In the genomic region with DNA sequence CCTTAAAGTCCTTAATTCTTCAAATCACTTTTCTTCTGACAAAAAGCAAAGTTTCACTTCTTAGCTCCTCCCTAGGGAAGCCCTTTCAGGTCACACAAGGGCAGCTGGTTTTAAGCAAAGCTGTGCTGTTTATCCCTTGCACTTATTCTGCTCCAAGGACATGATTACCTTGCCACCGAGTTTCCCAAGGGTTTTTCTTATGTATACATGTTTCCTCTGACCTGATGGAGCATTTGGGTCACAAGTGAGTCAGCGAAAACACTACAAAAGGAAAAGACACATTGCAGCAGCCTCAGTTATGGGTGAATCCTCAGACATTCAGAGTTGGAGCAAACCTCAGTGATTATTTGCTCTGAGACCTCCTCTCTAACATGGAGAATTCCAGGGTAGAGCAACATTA, we compare ENCODE assay signal across 12 cellular contexts. TPM values are rescaled to one million over a fixed set of nuclear protein-coding genes. Genes with fewer than 3 reads are reported as not detected.
DNase-seq lines count a peak whose midpoint lies in the region; ATAC-seq, FAIRE-seq and TF ChIP-seq lines count a peak whose summit lies in the region.
"Had no signal": no experiment of that assay in that cellular context is flagged by ENCODE, and none has a peak within 500 bp of the region (broad histone marks: within the 10 kb centered on the region; RNA-seq: fewer than 3 reads in every experiment).

No MANE protein-coding gene starts in this region.

- DNase-seq in AG09319 (ENCODE audit: extremely low read depth, low read depth), result peak; percentile 3
- DNase-seq in HFFc6, result peak; percentile 34
- DNase-seq in GM12878 (ENCODE audit: low read depth, low spot score), result no peak
- no peak for DNase-seq in keratinocyte (ENCODE audit: low read depth, low spot score)
- no peak for DNase-seq in aorta
- no peak for DNase-seq in stimulated activated CD4-positive, alpha-beta T cell treated with anti-CD3 and anti-CD28 coated beads, Interleukin-2, amount 100 ng/mL, for 48 hours
- DNase-seq: DMS79 treated with DMSO at 0.1 percent for 48 hours, erythroblast, transverse colon had no signal

- no peaks in the 10 kb centered on the region for H3K9me1 ChIP-seq in keratinocyte (ENCODE audit: control insufficient read depth, extremely low read depth, insufficient read depth, low read length)

- H2AFZ ChIP-seq in GM12878 (ENCODE audit: control insufficient read depth, low read depth, low read length) (peak overlapping the region; percentile 65), keratinocyte (ENCODE audit: control insufficient read depth, low read length) (peak overlapping the region; percentile 10)

- no peak for ATAC-seq in GM12878
- no peak for ATAC-seq in aorta (ENCODE audit: low FRiP score)
- no peak for ATAC-seq in GM18870 (IDR thresholded peaks at IDR 0.05; ENCODE audit: unreplicated experiment)
- ATAC-seq in HG03378 (IDR thresholded peaks at IDR 0.05; ENCODE audit: unreplicated experiment), result no peak

- H3K36me3 ChIP-seq in GM12878 (ENCODE audit: control insufficient read depth in 2 of 2, insufficient read depth in 2 of 2, low read length in 1 of 2) (no peaks in the 10 kb centered on the region), keratinocyte (ENCODE audit: control insufficient read depth in 2 of 2, extremely low read depth in 1 of 2, insufficient read depth in 2 of 2, low read length in 2 of 2) (no peaks in the 10 kb centered on the region), aorta (ENCODE audit: control insufficient read depth in 1 of 2, insufficient read depth in 2 of 2, low read length in 1 of 2) (no peaks in the 10 kb centered on the region)
- H3K36me3 ChIP-seq: transverse colon had no signal

- TF ChIP-seq RAD21 in GM12878 (IDR thresholded peaks at IDR 0.05; ENCODE audit: insufficient read depth, low read depth, low read length), result no peak

- no peak overlapping the region for H3K4me3 Mint-ChIP-seq in HFFc6
- H3K4me3 Mint-ChIP-seq: activated naive CD8-positive, alpha-beta T cell had no signal

- dilution Hi-C loops in keratinocyte (cut with MboI; ENCODE audit: extremely low pct_ligation_motif_present, low sequenced_read_pairs), result no loop called here

- peaks cover 34% of the 10 kb centered on the region for H3K4me1 Mint-ChIP-seq in HFFc6 (ENCODE audit: low read depth)

- TF ChIP-seq CTCF in AG09319 (IDR thresholded peaks at IDR 0.05; ENCODE audit: low read depth, low read length) (no peak), HFFc6 (IDR thresholded peaks at IDR 0.05) (no peak), GM12878 (IDR thresholded peaks at IDR 0.05 in 2 of 3, conservative IDR thresholded peaks at IDR 0.05 in 1 of 3; ENCODE audit: control insufficient read depth in 2 of 3, extremely low read depth in 1 of 3, insufficient read depth in 1 of 3, low read depth in 3 of 3, low read length in 3 of 3) (no peak), keratinocyte (optimal IDR thresholded peaks at IDR 0.05 in 1 of 3, IDR thresholded peaks at IDR 0.05 in 1 of 3, conservative IDR thresholded peaks at IDR 0.05 in 1 of 3; ENCODE audit: extremely low read depth in 1 of 3, insufficient read depth in 2 of 3, low read length in 3 of 3) (no peak)

- no peak overlapping the region for H3K4me3 ChIP-seq in GM12878
- no peak overlapping the region for H3K4me3 ChIP-seq in keratinocyte (ENCODE audit: control insufficient read depth in 2 of 3, extremely low read depth in 1 of 3, insufficient read depth in 2 of 3, low read depth in 1 of 3, low read length in 3 of 3)
- H3K4me3 ChIP-seq in aorta (ENCODE audit: low read length in 2 of 2), result no peak overlapping the region
- H3K4me3 ChIP-seq: transverse colon had no signal

- no peaks in the 10 kb centered on the region for H3K79me2 ChIP-seq in GM12878 (ENCODE audit: control insufficient read depth, insufficient read depth, low read length)
- no peaks in the 10 kb centered on the region for H3K79me2 ChIP-seq in keratinocyte (ENCODE audit: control insufficient read depth, insufficient read depth, low read length)

- H4K20me1 ChIP-seq in GM12878 (ENCODE audit: control insufficient read depth, insufficient read depth) (no peaks in the 10 kb centered on the region), keratinocyte (ENCODE audit: control insufficient read depth, extremely low read depth, insufficient read depth, low read length) (no peaks in the 10 kb centered on the region)

- no peak for TF ChIP-seq POLR2A in GM12878 (IDR thresholded peaks at IDR 0.05; ENCODE audit: low read depth, low read length)

- H3K9me3 Mint-ChIP-seq in HFFc6, result peaks cover 6% of the 10 kb centered on the region; the same call in 1 of the 2 replicates

- H3K27me3 ChIP-seq in GM12878 (replicated peaks in 1 of 2; ENCODE audit: control insufficient read depth in 2 of 2, insufficient read depth in 2 of 2, low read length in 1 of 2) (no peaks in the 10 kb centered on the region), keratinocyte (ENCODE audit: control insufficient read depth, extremely low read depth, insufficient read depth, low read length) (no peaks in the 10 kb centered on the region), aorta (ENCODE audit: control insufficient read depth in 1 of 2, insufficient read depth in 2 of 2, low read length in 1 of 2) (no peaks in the 10 kb centered on the region)
- H3K27me3 ChIP-seq: transverse colon had no signal

- H3K36me3 Mint-ChIP-seq in HFFc6 (ENCODE audit: low read depth), result peaks cover 5% of the 10 kb centered on the region

- no peak for TF ChIP-seq EP300 in GM12878 (IDR thresholded peaks at IDR 0.05; ENCODE audit: borderline replicate concordance in 1 of 2, control insufficient read depth in 1 of 2, low read depth in 2 of 2, low read length in 2 of 2)

- H3K9me3 ChIP-seq in GM12878 (replicated peaks; ENCODE audit: control insufficient read depth, insufficient read depth, low read length) (no peaks in the 10 kb centered on the region), keratinocyte (ENCODE audit: control insufficient read depth, low read depth, low read length) (no peaks in the 10 kb centered on the region), aorta (ENCODE audit: control insufficient read depth, low read length) (no peaks in the 10 kb centered on the region)
- H3K9me3 ChIP-seq: transverse colon had no signal

- peak overlapping the region; percentile 63 for H3K27ac Mint-ChIP-seq in HFFc6
- H3K27ac Mint-ChIP-seq: activated naive CD8-positive, alpha-beta T cell had no signal

- H3K9ac ChIP-seq in GM12878 (ENCODE audit: control insufficient read depth, insufficient read depth, low read length), result no peak overlapping the region
- H3K9ac ChIP-seq in keratinocyte (ENCODE audit: control insufficient read depth, extremely low read depth, insufficient read depth, low read length), result no peak overlapping the region

- POLR2A ChIA-PET in GM12878 (lab: Charles Lee), result interaction anchor here (0.8 kb wide), 1 partner anchor 94 kb away, joined by 4 read pairs; no protein-coding TSS in a partner anchor

- H3K27me3 Mint-ChIP-seq in HFFc6 (ENCODE audit: insufficient read depth), result no peaks in the 10 kb centered on the region; the same call in 1 of the 2 replicates
- H3K27me3 Mint-ChIP-seq: activated naive CD8-positive, alpha-beta T cell had no signal

- intact Hi-C loops in GM12878 (cut with micrococcal nuclease; ENCODE audit: unreplicated experiment), result no loop called here
- intact Hi-C loops in aorta (cut with DNase I), result no loop called here

- no TSS peak for BruUV-seq in GM12878 (replicated peaks; lab: Mats Ljungman, UMichigan)

- in situ Hi-C loops in GM12878 (cut with MboI), result no loop called here

- no peak overlapping the region for H3K4me2 ChIP-seq in GM12878 (ENCODE audit: control insufficient read depth, insufficient read depth)
- no peak overlapping the region for H3K4me2 ChIP-seq in keratinocyte (ENCODE audit: control insufficient read depth, extremely low read depth, insufficient read depth, low read depth, low read length)

- 46% methylated on average over 2 of the region's 2 CpGs for WGBS in GM12878 (ENCODE audit: insufficient coverage, insufficient replicate concordance, low lambda C conversion rate, missing lambda C conversion rate)
- 53 to 58% methylated on average over 2 of the region's 2 CpGs for WGBS in aorta, 2 donors

- H3K27ac ChIP-seq in GM12878 (ENCODE audit: control insufficient read depth, insufficient read depth), result no peak overlapping the region
- H3K27ac ChIP-seq in keratinocyte (ENCODE audit: control insufficient read depth, insufficient read depth, low read length), result peak overlapping the region; percentile 5
- no peak overlapping the region for H3K27ac ChIP-seq in aorta (ENCODE audit: low read depth in 1 of 2, low read length in 2 of 2)
- H3K27ac ChIP-seq: transverse colon had no signal

- H3K4me1 ChIP-seq in GM12878 (ENCODE audit: control insufficient read depth, insufficient read depth, low read length) (no peaks in the 10 kb centered on the region), keratinocyte (ENCODE audit: control insufficient read depth, extremely low read depth, insufficient read depth, low read length) (peaks cover 30% of the 10 kb centered on the region), aorta (ENCODE audit: control insufficient read depth in 1 of 2, insufficient read depth in 2 of 2, low read length in 2 of 2) (no peaks in the 10 kb centered on the region)
- H3K4me1 ChIP-seq: transverse colon had no signal

- RAD21 ChIA-PET in GM12878 (lab: Charles Lee; ENCODE audit: unreplicated experiment), result no interaction called here

- CTCF ChIA-PET in GM12878 (lab: Yijun Ruan, JAX), result interaction anchor here (1.4 kb wide), 1 partner anchor 16 kb away, joined by 3 read pairs; no protein-coding TSS in a partner anchor

- SMC1A ChIA-PET in GM12878 (lab: Charles Lee; ENCODE audit: uncharacterized antibody, unreplicated experiment), result no interaction called here

- FAIRE-seq in GM12878 (lab: Jason Lieb, UNC) (no peak), keratinocyte (lab: Jason Lieb, UNC) (peak; percentile 32)

RNA-seq across cellular contexts. Expression of a gene that starts 26.6 kb away (rescaled TPM):
- 10 to 100 TPM; 56.0 to 65.1 (median 59.4) TPM for total RNA-seq in HFFc6 (2021; fragmentation: NEBNext Ultra II Directional; extraction: Animal tissue kit (Norgen Biotek cat#: 25700))
- total RNA-seq in GM12878 (2013; cell fraction: nucleolus; rRNA removed), result 62.6 and 68.7 TPM in 2 replicates
- 45.5 and 47.0 TPM in 2 replicates for total RNA-seq in GM12878 (2014; rRNA removed)
- 55.5 and 56.2 TPM in 2 replicates for total RNA-seq in GM12878 (2014; rRNA removed; fragmentation: Illumina TruSeq; extraction: Trizol)
- 83.9 and 85.0 TPM in 2 replicates for total RNA-seq in GM12878 (2021)
- 59.5 TPM for polyA plus RNA-seq in GM12878 (2011; ENCODE audit: low read depth)
- polyA plus RNA-seq in GM12878 (2011; rRNA removed), result 82.3 and 114 TPM in 2 replicates
- 72.5 and 86.5 TPM in 2 replicates for polyA plus RNA-seq in GM12878 (2011; cell fraction: cytosol; rRNA removed)
- 31.9 and 38.5 TPM in 2 replicates for polyA plus RNA-seq in GM12878 (2011; cell fraction: nucleus; rRNA removed)
- polyA plus RNA-seq in GM12878 (2012), result 76.8 and 76.9 TPM in 2 replicates
- 69.6 and 79.9 TPM in 2 replicates for polyA plus RNA-seq in GM12878 (2014; fragmentation: Illumina TruSeq; extraction: Trizol)
- 10 to 100 TPM; 21.0 to 27.2 TPM for polyA plus RNA-seq in GM12878 (2014; fragmentation: Nextera tagmentation; extraction: Ambion mirVana)
- polyA plus RNA-seq in GM12878 (2014; rRNA removed), result 48.2 and 52.4 TPM in 2 replicates
- 10 to 100 TPM; 30.2 to 34.1 TPM for polyA plus RNA-seq in GM12878 (2016; fragmentation: Nextera tagmentation; extraction: Ambion mirVana)
- 137 and 147 TPM in 2 replicates for polyA minus RNA-seq in GM12878 (2011; rRNA and poly(A)+ RNA removed)
- 47.6 and 51.2 TPM in 2 replicates for polyA minus RNA-seq in GM12878 (2011; cell fraction: cytosol; rRNA and poly(A)+ RNA removed)
- polyA minus RNA-seq in GM12878 (2011; cell fraction: nucleus; rRNA and poly(A)+ RNA removed), result 22.5 and 34.1 TPM in 2 replicates
- 54.2 to 64.1 TPM (median 56.4 TPM) in 3 replicates for polyA plus RNA-seq in keratinocyte
- 50.2 TPM for polyA plus RNA-seq in keratinocyte (2011; ENCODE audit: low read depth)
- polyA plus RNA-seq in keratinocyte (2011; cell fraction: cytosol; rRNA removed), result 58.2 and 69.3 TPM in 2 replicates
- polyA plus RNA-seq in keratinocyte (2011; cell fraction: nucleus; rRNA removed), result 46.2 and 48.6 TPM in 2 replicates
- 65.0 and 69.0 TPM in 2 replicates for polyA plus RNA-seq in keratinocyte (2012; ENCODE audit: low replicate concordance)
- 85.9 to 97.5 TPM (median 87.4 TPM) in 3 replicates for polyA minus RNA-seq in keratinocyte
- 59.7 TPM for polyA minus RNA-seq in keratinocyte (2011; cell fraction: cytosol; rRNA and poly(A)+ RNA removed)
- 27.5 and 48.1 TPM in 2 replicates for polyA minus RNA-seq in keratinocyte (2011; cell fraction: nucleus; rRNA and poly(A)+ RNA removed)
- 10 to 100 TPM; 69.7 to 76.6 TPM for total RNA-seq in aorta
- 10 to 100 TPM; 46.7 to 62.2 TPM for polyA plus RNA-seq in aorta

RNA-seq across cellular contexts. Expression of a gene that starts 34.1 kb away (rescaled TPM):
- 100 to 1,000 TPM; 132 to 194 (median 161) TPM for total RNA-seq in HFFc6 (2021; fragmentation: NEBNext Ultra II Directional; extraction: Animal tissue kit (Norgen Biotek cat#: 25700))
- total RNA-seq in GM12878 (2013; cell fraction: nucleolus; rRNA removed), result 25.1 and 28.1 TPM in 2 replicates
- total RNA-seq in GM12878 (2014; rRNA removed) (258 and 298 TPM in 2 replicates), GM12878 (2014; rRNA removed; fragmentation: Illumina TruSeq; extraction: Trizol) (233 and 249 TPM in 2 replicates), GM12878 (2021) (180 and 196 TPM in 2 replicates), aorta (10 to 100 TPM; 37.6 to 43.5 TPM)
- 178 TPM for polyA plus RNA-seq in GM12878 (2011; ENCODE audit: low read depth)
- polyA plus RNA-seq in GM12878 (2011; rRNA removed) (245 and 260 TPM in 2 replicates), GM12878 (2014; fragmentation: Illumina TruSeq; extraction: Trizol) (258 and 370 TPM in 2 replicates), GM12878 (2014; fragmentation: Nextera tagmentation; extraction: Ambion mirVana) (100 to 1,000 TPM; 346 to 376 TPM), GM12878 (2014; rRNA removed) (368 and 428 TPM in 2 replicates), GM12878 (2016; fragmentation: Nextera tagmentation; extraction: Ambion mirVana) (100 to 1,000 TPM; 529 to 565 TPM), keratinocyte (127 to 216 TPM (median 185 TPM) in 3 replicates), aorta (100 to 1,000 TPM in 1 of 2 donors, 10 to 100 TPM in 1; 79.3 to 109 TPM)
- polyA plus RNA-seq in GM12878 (2011; cell fraction: cytosol; rRNA removed), result 407 and 419 TPM in 2 replicates
- 129 and 183 TPM in 2 replicates for polyA plus RNA-seq in GM12878 (2011; cell fraction: nucleus; rRNA removed)
- polyA plus RNA-seq in GM12878 (2012), result 131 and 149 TPM in 2 replicates
- polyA minus RNA-seq in GM12878 (2011; rRNA and poly(A)+ RNA removed), result 75.7 and 92.1 TPM in 2 replicates
- 37.6 and 41.8 TPM in 2 replicates for polyA minus RNA-seq in GM12878 (2011; cell fraction: cytosol; rRNA and poly(A)+ RNA removed)
- polyA minus RNA-seq in GM12878 (2011; cell fraction: nucleus; rRNA and poly(A)+ RNA removed), result 15.1 and 21.1 TPM in 2 replicates
- 24.5 TPM for polyA plus RNA-seq in keratinocyte (2011; ENCODE audit: low read depth)
- polyA plus RNA-seq in keratinocyte (2011; cell fraction: cytosol; rRNA removed), result 193 and 215 TPM in 2 replicates
- 116 and 140 TPM in 2 replicates for polyA plus RNA-seq in keratinocyte (2011; cell fraction: nucleus; rRNA removed)
- polyA plus RNA-seq in keratinocyte (2012; ENCODE audit: low replicate concordance), result 87.6 and 153 TPM in 2 replicates
- polyA minus RNA-seq in keratinocyte, result 56.4 to 82.9 TPM (median 63.4 TPM) in 3 replicates
- 46.2 TPM for polyA minus RNA-seq in keratinocyte (2011; cell fraction: cytosol; rRNA and poly(A)+ RNA removed)
- 8.3 and 21.6 TPM in 2 replicates for polyA minus RNA-seq in keratinocyte (2011; cell fraction: nucleus; rRNA and poly(A)+ RNA removed)

Comparison
In these comparisons a context has a peak if more than half of its experiments do, and no peak if none do; other contexts are left out.
1. DNase-seq: peak in AG09319 (single experiment) and HFFc6 (single experiment); none in GM12878 (single experiment), keratinocyte (single experiment), aorta (0 of 2) and stimulated activated CD4-positive, alpha-beta T cell treated with anti-CD3 and anti-CD28 coated beads, Interleukin-2, amount 100 ng/mL, for 48 hours (0 of 2).